In genomic region chr1:119275145-119275929, GRCh38 we compare ENCODE assay signal across 8 cellular contexts.
DNase-seq lines count a peak whose midpoint lies in the region; ATAC-seq and TF ChIP-seq lines count a peak whose summit lies in the region.

No MANE protein-coding gene starts in this region.

- no peak overlapping the region for H3K18ac ChIP-seq in mesenchymal stem cell (ENCODE audit: low read depth in 1 of 2, low read length in 2 of 2)

- H3K27ac Mint-ChIP-seq in type B pancreatic cell = no peak overlapping the region

- H3K27me3 ChIP-seq in mesenchymal stem cell (ENCODE audit: control insufficient read depth in 1 of 2, insufficient read depth in 1 of 2, low read length in 2 of 2) = peaks cover 0 to 3% of the 10 kb centered on the region in 2 experiments

- peaks cover 15% of the 10 kb centered on the region for H3K4me1 Mint-ChIP-seq in type B pancreatic cell (ENCODE audit: unreplicated experiment)

- H3K36me3 Mint-ChIP-seq in type B pancreatic cell = no peaks in the 10 kb centered on the region

- no peaks in the 10 kb centered on the region for H3K36me3 ChIP-seq in mesenchymal stem cell (ENCODE audit: control insufficient read depth in 1 of 2, insufficient read depth in 2 of 2, low read depth in 1 of 2, low read length in 2 of 2)

- no peak overlapping the region for H3K23ac ChIP-seq in mesenchymal stem cell (ENCODE audit: low read length in 2 of 2)

- no peak overlapping the region for H3K4ac ChIP-seq in mesenchymal stem cell (ENCODE audit: low read depth in 1 of 2, low read length in 2 of 2)

- H2BK12ac ChIP-seq in mesenchymal stem cell (ENCODE audit: low read length in 2 of 2) = no peak overlapping the region

- TF ChIP-seq CTCF in coronary artery (IDR thresholded peaks at IDR 0.05) (peak; percentile 52), type B pancreatic cell (conservative IDR thresholded peaks at IDR 0.05) (peak; percentile 91)

- no peak overlapping the region for H3K14ac ChIP-seq in mesenchymal stem cell (ENCODE audit: low read length in 2 of 2)

- 53% methylated on average over 2 of the region's 4 CpGs for WGBS in mesenchymal stem cell

- H3K9ac ChIP-seq in mesenchymal stem cell (ENCODE audit: low read length) = peak overlapping the region; percentile 61

- no peak overlapping the region for H3K4me3 Mint-ChIP-seq in type B pancreatic cell

- H3K4me1 ChIP-seq in mesenchymal stem cell (ENCODE audit: control insufficient read depth, insufficient read depth, low read depth, low read length) = peaks cover 4% of the 10 kb centered on the region

- H3K79me1 ChIP-seq in mesenchymal stem cell (replicated peaks; ENCODE audit: low read length, poor library complexity, severe bottlenecking) = no peaks in the 10 kb centered on the region

- no peak overlapping the region for H2BK5ac ChIP-seq in mesenchymal stem cell (ENCODE audit: low read depth, low read length, poor library complexity, severe bottlenecking)

- no peak overlapping the region for H4K8ac ChIP-seq in mesenchymal stem cell (ENCODE audit: low read length)

- no peak overlapping the region for H2AK5ac ChIP-seq in mesenchymal stem cell (ENCODE audit: low read length, severe bottlenecking)

- peak; percentile 62 for ATAC-seq in GM21786 (IDR thresholded peaks at IDR 0.05; ENCODE audit: unreplicated experiment)

- no peak overlapping the region for H3K27ac ChIP-seq in coronary artery
- no peak overlapping the region for H3K27ac ChIP-seq in mesenchymal stem cell (ENCODE audit: low read length, poor library complexity, severe bottlenecking)

- DNase-seq in Daoy (ENCODE audit: low read depth) (peak; percentile 81), NAMALWA (ENCODE audit: low spot score) (peak; percentile 77), T-helper 1 cell (peak in 3 of 5 donors; percentile 2 to 36 (median 11)), coronary artery (ENCODE audit: low spot score) (no peak), mesenchymal stem cell (peak; percentile 58), type B pancreatic cell (ENCODE audit: extremely low spot score, unreplicated experiment) (no peak), epidermal melanocyte (ENCODE audit: insufficient read length, low spot score) (no peak)

- H3K9me3 ChIP-seq in mesenchymal stem cell (ENCODE audit: control insufficient read depth, low read length) = no peaks in the 10 kb centered on the region

- peaks cover 10% of the 10 kb centered on the region for H3K27me3 Mint-ChIP-seq in type B pancreatic cell

- no peak overlapping the region for H3K4me2 ChIP-seq in mesenchymal stem cell (ENCODE audit: low read length, poor library complexity, severe bottlenecking)

- H2BK120ac ChIP-seq in mesenchymal stem cell (ENCODE audit: low read depth, low read length) = no peak overlapping the region

- H4K91ac ChIP-seq in mesenchymal stem cell (ENCODE audit: low read length) = no peak overlapping the region

- no peak overlapping the region for H3K4me3 ChIP-seq in coronary artery
- peak overlapping the region in 1 of 2 experiments; percentile 5 for H3K4me3 ChIP-seq in mesenchymal stem cell (ENCODE audit: insufficient read depth in 1 of 2, low read depth in 1 of 2, low read length in 2 of 2)

- H2AFZ ChIP-seq in mesenchymal stem cell (ENCODE audit: low read depth, low read length) = no peak overlapping the region

- H3K9me3 Mint-ChIP-seq in type B pancreatic cell = no peaks in the 10 kb centered on the region

- no peak overlapping the region for H2BK15ac ChIP-seq in mesenchymal stem cell (ENCODE audit: low read depth, poor library complexity, severe bottlenecking)

Comparison
In these comparisons a context has a peak if more than half of its experiments do, and no peak if none do; other contexts are left out.
1. DNase-seq: peak in Daoy (single experiment), NAMALWA (single experiment), T-helper 1 cell (3 of 5) and mesenchymal stem cell (single experiment); none in coronary artery (single experiment), type B pancreatic cell (single experiment) and epidermal melanocyte (single experiment).